8 cellular contexts compared by ENCODE assay signal in genomic region chr18:48934708-48935432, GRCh38. TPM values are rescaled to one million over a fixed set of nuclear protein-coding genes. Genes with fewer than 3 reads are reported as not detected.
DNase-seq lines count a peak whose midpoint lies in the region; ATAC-seq and TF ChIP-seq lines count a peak whose summit lies in the region.

No MANE protein-coding gene starts in this region.

- H3K9me2 ChIP-seq in PC-3 (replicated peaks; ENCODE audit: low read length), result no peaks in the 10 kb centered on the region

- no peaks in the 10 kb centered on the region for H3F3A ChIP-seq in PC-3 (ENCODE audit: low read length, unreplicated experiment)

- CTCF ChIA-PET in PC-3 (lab: Charles Lee), result no interaction called here

- peak; percentile 94 for DNase-seq in RPMI8226
- no peak for DNase-seq in epithelial cell of proximal tubule (ENCODE audit: low read depth)
- DNase-seq in pons (ENCODE audit: low spot score), result peak; percentile 66
- DNase-seq in activated gamma-delta T cell (lab: John Stamatoyannopoulos, UW), result no peak
- no peak for DNase-seq in HuH-7 (ENCODE audit: low spot score)
- DNase-seq in PC-3, result no peak

- H3K27ac ChIP-seq in PC-3 (ENCODE audit: low read length), result no peak overlapping the region

- TF ChIP-seq CTCF in epithelial cell of proximal tubule (conservative IDR thresholded peaks at IDR 0.05; ENCODE audit: low read depth, low read length), result no peak
- TF ChIP-seq CTCF in PC-3 (conservative IDR thresholded peaks at IDR 0.05; ENCODE audit: low read depth, low read length), result no peak

- ATAC-seq in GM18519 (IDR thresholded peaks at IDR 0.05; ENCODE audit: low FRiP score, unreplicated experiment) (peak; percentile 41), HG02759 (IDR thresholded peaks at IDR 0.05; ENCODE audit: unreplicated experiment) (peak; percentile 49), PC-3 (no peak)

- intact Hi-C loops in PC-3 (cut with micrococcal nuclease), result no loop called here

- H2AFZ ChIP-seq in PC-3 (ENCODE audit: low read length), result no peak overlapping the region

- H3K27me3 ChIP-seq in PC-3 (ENCODE audit: low read length), result no peaks in the 10 kb centered on the region

- no peaks in the 10 kb centered on the region for H3K9me3 ChIP-seq in PC-3 (ENCODE audit: low read length)

- no peaks in the 10 kb centered on the region for H3K79me2 ChIP-seq in PC-3 (ENCODE audit: low read length)

- H3K4me1 ChIP-seq in PC-3 (ENCODE audit: insufficient read depth, low read length), result peaks cover 7% of the 10 kb centered on the region; the same call in 1 of the 2 replicates

- POLR2A ChIA-PET in PC-3 (lab: Charles Lee; ENCODE audit: unreplicated experiment), result no interaction called here

- H4K20me1 ChIP-seq in PC-3 (ENCODE audit: low read length), result no peaks in the 10 kb centered on the region

- BruUV-seq in PC-3 (replicated peaks; lab: Mats Ljungman, UMichigan), result no TSS peak

- H3K4me3 ChIP-seq in epithelial cell of proximal tubule (ENCODE audit: low read depth, low read length) (peak overlapping the region; percentile 9), PC-3 (ENCODE audit: low read length) (no peak overlapping the region)

- no peak overlapping the region for H3K4me2 ChIP-seq in PC-3 (ENCODE audit: low read length)

- H3K9ac ChIP-seq in PC-3 (ENCODE audit: low read length), result no peak overlapping the region

- no peaks in the 10 kb centered on the region for H3K36me3 ChIP-seq in PC-3 (ENCODE audit: low read depth, low read length)

RNA-seq across cellular contexts. Expression of gene SMAD7, which starts 15.9 kb away (rescaled TPM):
- total RNA-seq in epithelial cell of proximal tubule (17.4 and 30.4 TPM in 2 replicates), PC-3 (2014; rRNA removed) (7.9 and 9.4 TPM in 2 replicates)

Comparison
In these comparisons a context has a peak if more than half of its experiments do, and no peak if none do; other contexts are left out.
1. DNase-seq: peak in RPMI8226 (single experiment) and pons (single experiment); none in epithelial cell of proximal tubule (single experiment), activated gamma-delta T cell (single experiment), HuH-7 (single experiment) and PC-3 (single experiment).